ENCODE assay signal across 9 cellular contexts in the genomic region with DNA sequence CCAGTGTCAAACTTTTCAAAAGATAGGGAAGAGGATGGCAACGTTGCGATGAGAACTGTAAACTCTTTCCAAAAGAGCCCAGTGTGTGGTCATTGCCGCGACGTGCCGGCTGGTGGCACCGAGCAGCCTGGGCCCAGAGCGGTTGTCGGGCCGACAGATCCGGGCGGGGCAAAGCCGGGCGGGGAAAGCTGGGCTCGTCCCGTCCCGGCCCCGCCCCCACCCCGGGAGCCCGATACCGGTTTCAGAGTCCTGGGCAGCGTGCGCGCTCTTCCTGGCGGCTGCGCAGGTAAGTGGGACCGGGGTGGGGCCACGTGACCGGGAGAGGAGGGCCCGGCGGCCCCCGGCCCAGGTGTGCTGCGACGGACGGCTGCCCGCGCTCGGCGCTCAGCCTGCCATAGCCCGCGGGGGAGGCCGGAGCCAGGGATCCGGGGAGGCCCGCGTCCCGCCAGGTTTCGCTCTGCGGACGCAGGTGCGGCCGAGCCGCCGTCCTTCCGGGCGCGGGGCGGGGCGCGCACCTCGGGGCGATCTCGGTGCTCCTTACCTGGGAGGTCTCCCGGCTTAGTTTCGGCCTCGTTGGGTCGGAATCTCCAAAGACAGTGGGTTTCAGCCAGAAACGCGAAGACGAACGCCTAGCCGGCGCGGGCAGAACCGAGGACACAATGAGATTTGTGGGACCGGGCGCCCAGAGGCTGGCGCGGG. TPM values are rescaled to one million over a fixed set of nuclear protein-coding genes. Genes with fewer than 3 reads are reported as not detected.
DNase-seq lines count a peak whose midpoint lies in the region; ATAC-seq lines count a peak whose summit lies in the region.
"Had no signal": no experiment of that assay in that cellular context is flagged by ENCODE, and none has a peak within 500 bp of the region (broad histone marks: within the 10 kb centered on the region; RNA-seq: fewer than 3 reads in every experiment).

A gene with protein sequence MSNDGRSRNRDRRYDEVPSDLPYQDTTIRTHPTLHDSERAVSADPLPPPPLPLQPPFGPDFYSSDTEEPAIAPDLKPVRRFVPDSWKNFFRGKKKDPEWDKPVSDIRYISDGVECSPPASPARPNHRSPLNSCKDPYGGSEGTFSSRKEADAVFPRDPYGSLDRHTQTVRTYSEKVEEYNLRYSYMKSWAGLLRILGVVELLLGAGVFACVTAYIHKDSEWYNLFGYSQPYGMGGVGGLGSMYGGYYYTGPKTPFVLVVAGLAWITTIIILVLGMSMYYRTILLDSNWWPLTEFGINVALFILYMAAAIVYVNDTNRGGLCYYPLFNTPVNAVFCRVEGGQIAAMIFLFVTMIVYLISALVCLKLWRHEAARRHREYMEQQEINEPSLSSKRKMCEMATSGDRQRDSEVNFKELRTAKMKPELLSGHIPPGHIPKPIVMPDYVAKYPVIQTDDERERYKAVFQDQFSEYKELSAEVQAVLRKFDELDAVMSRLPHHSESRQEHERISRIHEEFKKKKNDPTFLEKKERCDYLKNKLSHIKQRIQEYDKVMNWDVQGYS (plus strand): TSS at position 232 of the 699 bp plus-strand sequence. CDS start 4,270 bp downstream, outside the sequence.

- POLR2A ChIA-PET in naive thymus-derived CD4-positive, alpha-beta T cell (lab: Charles Lee), result no interaction called here

- H3K27me3 Mint-ChIP-seq in activated T-cell treated with anti-CD3 and anti-CD28 coated beads, Interleukin-2, amount 50 U/mL, for 72 hours (ENCODE audit: low read depth), result no peaks in the 10 kb centered on the region
- peaks cover 0 to 9% (median 0%) of the 10 kb centered on the region in 5 donors for H3K27me3 Mint-ChIP-seq in naive thymus-derived CD4-positive, alpha-beta T cell
- H3K27me3 Mint-ChIP-seq in stimulated activated naive CD8-positive, alpha-beta T cell treated with anti-CD3 and anti-CD28 coated beads, Interleukin-15, amount 100 ng/mL, for 72 hours, result no peaks in the 10 kb centered on the region

- no peaks in the 10 kb centered on the region for H3K9me3 ChIP-seq in naive thymus-derived CD4-positive, alpha-beta T cell (ENCODE audit: control insufficient read depth in 2 of 3, low read length in 3 of 3)
- H3K9me3 ChIP-seq: SJSA1 had no signal

- no peaks in the 10 kb centered on the region for H3K4me1 ChIP-seq in naive thymus-derived CD4-positive, alpha-beta T cell (ENCODE audit: control insufficient read depth in 2 of 2, insufficient read depth in 2 of 2, low read length in 2 of 2)
- H3K4me1 ChIP-seq: SJSA1 had no signal

- intact Hi-C loops in naive thymus-derived CD4-positive, alpha-beta T cell (cut with micrococcal nuclease), result no loop called here

- no peaks in the 10 kb centered on the region for H3K36me3 ChIP-seq in naive thymus-derived CD4-positive, alpha-beta T cell (ENCODE audit: control insufficient read depth in 2 of 3, insufficient read depth in 3 of 3, low read length in 3 of 3)

- no peaks in the 10 kb centered on the region for H3K9me3 Mint-ChIP-seq in activated T-cell treated with anti-CD3 and anti-CD28 coated beads, Interleukin-2, amount 50 U/mL, for 72 hours
- peaks cover 0 to 2% (median 0%) of the 10 kb centered on the region in 11 donors for H3K9me3 Mint-ChIP-seq in naive thymus-derived CD4-positive, alpha-beta T cell
- H3K9me3 Mint-ChIP-seq in stimulated activated naive CD8-positive, alpha-beta T cell treated with anti-CD3 and anti-CD28 coated beads, Interleukin-15, amount 100 ng/mL, for 72 hours, result no peaks in the 10 kb centered on the region

- H3K36me3 Mint-ChIP-seq in activated T-cell treated with anti-CD3 and anti-CD28 coated beads, Interleukin-2, amount 50 U/mL, for 72 hours (ENCODE audit: insufficient read depth in 2 of 2), result peaks cover 2 to 9% of the 10 kb centered on the region in 2 donors
- H3K36me3 Mint-ChIP-seq in naive thymus-derived CD4-positive, alpha-beta T cell, result peaks cover 3 to 24% (median 11%) of the 10 kb centered on the region in 5 donors

- H3K4me3 Mint-ChIP-seq in activated T-cell treated with anti-CD3 and anti-CD28 coated beads, Interleukin-2, amount 50 U/mL, for 72 hours, result peak within 1 kb of the TSS; percentile 70 to 78
- peak within 1 kb of the TSS; percentile 61 to 87 (median 70) for H3K4me3 Mint-ChIP-seq in naive thymus-derived CD4-positive, alpha-beta T cell
- peak within 1 kb of the TSS; percentile 44 to 68 for H3K4me3 Mint-ChIP-seq in stimulated activated naive CD8-positive, alpha-beta T cell treated with anti-CD3 and anti-CD28 coated beads, Interleukin-15, amount 100 ng/mL, for 72 hours

- peaks cover 8% of the 10 kb centered on the region for H3K4me1 Mint-ChIP-seq in activated T-cell treated with anti-CD3 and anti-CD28 coated beads, Interleukin-2, amount 50 U/mL, for 72 hours (ENCODE audit: low read depth)
- peaks cover 0 to 21% (median 8%) of the 10 kb centered on the region in 7 donors for H3K4me1 Mint-ChIP-seq in naive thymus-derived CD4-positive, alpha-beta T cell
- peaks cover 6% of the 10 kb centered on the region for H3K4me1 Mint-ChIP-seq in stimulated activated naive CD8-positive, alpha-beta T cell treated with anti-CD3 and anti-CD28 coated beads, Interleukin-15, amount 100 ng/mL, for 72 hours

- peak; percentile 78 for ATAC-seq in GM21786 (IDR thresholded peaks at IDR 0.05; ENCODE audit: unreplicated experiment)
- peak; percentile 89 to 90 for ATAC-seq in activated T-cell treated with anti-CD3 and anti-CD28 coated beads, Interleukin-2, amount 50 U/mL, for 72 hours (replicated peaks in 1 of 2)
- ATAC-seq in naive thymus-derived CD4-positive, alpha-beta T cell, result peak; percentile 79
- ATAC-seq in stimulated activated naive CD8-positive, alpha-beta T cell treated with anti-CD3 and anti-CD28 coated beads, Interleukin-15, amount 100 ng/mL, for 72 hours, result peak; percentile 88
- ATAC-seq in HG03196 (IDR thresholded peaks at IDR 0.05; ENCODE audit: unreplicated experiment), result no peak

- H3K4me3 ChIP-seq in naive thymus-derived CD4-positive, alpha-beta T cell (ENCODE audit: low read length), result peak within 1 kb of the TSS; percentile 61
- H3K4me3 ChIP-seq: SJSA1 had no signal

- H3K27ac Mint-ChIP-seq in activated T-cell treated with anti-CD3 and anti-CD28 coated beads, Interleukin-2, amount 50 U/mL, for 72 hours, result peak within 1 kb of the TSS; percentile 41
- peak within 1 kb of the TSS in 8 of 9 donors; percentile 33 to 79 (median 52) for H3K27ac Mint-ChIP-seq in naive thymus-derived CD4-positive, alpha-beta T cell
- peak within 1 kb of the TSS in 1 of 2 donors; percentile 12 for H3K27ac Mint-ChIP-seq in stimulated activated naive CD8-positive, alpha-beta T cell treated with anti-CD3 and anti-CD28 coated beads, Interleukin-15, amount 100 ng/mL, for 72 hours

- DNase-seq in DMS53 (lab: John Stamatoyannopoulos, UW), result peak; percentile 99
- peak; percentile 55 for DNase-seq in NCI-H2196 treated with DMSO at 0.1 percent for 48 hours (lab: John Stamatoyannopoulos, UW; ENCODE audit: unreplicated experiment)
- DNase-seq in activated T-cell treated with anti-CD3 and anti-CD28 coated beads, Interleukin-2, amount 50 U/mL, for 72 hours, result peak; percentile 49 to 51
- DNase-seq in fibroblast of gingiva (ENCODE audit: low read depth), result peak; percentile 63
- peak; percentile 7 to 32 (median 25) for DNase-seq in naive thymus-derived CD4-positive, alpha-beta T cell
- DNase-seq in stimulated activated naive CD8-positive, alpha-beta T cell treated with anti-CD3 and anti-CD28 coated beads, Interleukin-15, amount 100 ng/mL, for 72 hours, result peak; percentile 21 to 40

- H3K27me3 ChIP-seq in naive thymus-derived CD4-positive, alpha-beta T cell (ENCODE audit: control insufficient read depth in 2 of 2, insufficient read depth in 2 of 2, low read length in 2 of 2), result no peaks in the 10 kb centered on the region
- H3K27me3 ChIP-seq: SJSA1 had no signal

- peak within 1 kb of the TSS; percentile 47 for H3K27ac ChIP-seq in naive thymus-derived CD4-positive, alpha-beta T cell (ENCODE audit: low read depth, low read length)
- H3K27ac ChIP-seq: SJSA1 had no signal

- CTCF ChIA-PET in naive thymus-derived CD4-positive, alpha-beta T cell (lab: Charles Lee), result no interaction called here

RNA-seq across cellular contexts. Expression of the gene that starts here (rescaled TPM):
- under 1 TPM; 0.74 to 0.76 TPM for total RNA-seq in activated T-cell treated with anti-CD3 and anti-CD28 coated beads, Interleukin-2, amount 50 U/mL, for 72 hours
- under 1 TPM in 3 of 5 experiments, not detected in 2; 0.45 to 0.94 (median 0.84) TPM for total RNA-seq in naive thymus-derived CD4-positive, alpha-beta T cell
- 1 to 10 TPM in 1 of 2 donors, under 1 TPM in 1; 0.37 to 1.1 TPM for polyA plus RNA-seq in naive thymus-derived CD4-positive, alpha-beta T cell

Comparison
In these comparisons a context has a peak if more than half of its experiments do, and no peak if none do; other contexts are left out.
1. Peak in DNase-seq and ATAC-seq in activated T-cell treated with anti-CD3 and anti-CD28 coated beads, Interleukin-2, amount 50 U/mL, for 72 hours; RNA of the gene not detected or under 1 TPM.
2. DNase-seq: peak in every context shown above with its lines; median percentile 99 in DMS53; 63 in fibroblast of gingiva; 55 in NCI-H2196 treated with DMSO at 0.1 percent for 48 hours; 50 in activated T-cell treated with anti-CD3 and anti-CD28 coated beads, Interleukin-2, amount 50 U/mL, for 72 hours; 30 in stimulated activated naive CD8-positive, alpha-beta T cell treated with anti-CD3 and anti-CD28 coated beads, Interleukin-15, amount 100 ng/mL, for 72 hours; 25 in naive thymus-derived CD4-positive, alpha-beta T cell.